In the genomic region with DNA sequence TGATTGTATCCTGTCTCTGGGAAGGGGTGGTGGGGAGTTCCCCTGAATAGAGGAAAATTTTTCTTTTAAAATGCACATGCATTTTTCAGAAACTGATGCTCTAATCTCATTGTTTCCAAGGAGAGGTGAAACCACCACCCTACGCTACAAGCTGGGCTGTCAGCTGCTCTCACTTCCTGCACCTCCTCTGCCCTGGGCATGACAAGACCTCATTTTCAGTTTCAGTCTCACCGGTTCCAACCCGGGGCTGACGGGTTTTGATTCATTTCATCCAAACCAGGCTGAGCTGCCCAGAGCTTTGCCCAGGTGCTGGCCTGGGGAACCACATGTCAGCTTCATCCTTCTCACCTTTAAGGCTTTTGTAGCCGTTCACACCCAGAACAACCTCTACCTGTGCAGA, we compare ENCODE assay signal across 8 cellular contexts.
DNase-seq lines count a peak whose midpoint lies in the region; ATAC-seq and TF ChIP-seq lines count a peak whose summit lies in the region.

No MANE protein-coding gene starts in this region.

- BruUV-seq in Caco-2 (replicated peaks; lab: Mats Ljungman, UMichigan): no TSS peak

- intact Hi-C loops in Caco-2 (cut with micrococcal nuclease; ENCODE audit: unreplicated experiment): no loop called here

- peaks cover 8% of the 10 kb centered on the region for H3K4me1 ChIP-seq in Caco-2

- no peaks in the 10 kb centered on the region for H3K9me3 ChIP-seq in Caco-2

- no peak overlapping the region for H3K27ac Mint-ChIP-seq in Caco-2 (ENCODE audit: unreplicated experiment)

- no peak overlapping the region for H3K4me3 Mint-ChIP-seq in Caco-2 (ENCODE audit: unreplicated experiment)

- H3K27me3 ChIP-seq in Caco-2 (replicated peaks; ENCODE audit: control insufficient read depth, insufficient read depth, low read length): peaks cover 2% of the 10 kb centered on the region

- ATAC-seq in HG03280 (IDR thresholded peaks at IDR 0.05; ENCODE audit: unreplicated experiment): peak; percentile 92

- H3K4me3 ChIP-seq in Caco-2 (ENCODE audit: low read depth, low read length): no peak overlapping the region

- CTCF ChIA-PET in Caco-2 (lab: Charles Lee): no interaction called here

- DNase-seq in activated CD4-positive, alpha-beta T cell treated with anti-CD3 and anti-CD28 coated beads for 24 hours (ENCODE audit: low read depth in 2 of 2): peak; percentile 21 to 51
- DNase-seq in activated CD4-positive, alpha-beta T cell treated with anti-CD3 and anti-CD28 coated beads, Interleukin-2, amount 50 U/mL, for 1 hour: no peak
- DNase-seq in activated effector memory CD4-positive, alpha-beta T cell treated with anti-CD3 and anti-CD28 coated beads, Interleukin-2, amount 50 U/mL, for 16 hours: peak; percentile 81
- peak; percentile 77 for DNase-seq in stimulated activated CD8-positive, alpha-beta memory T cell treated with anti-CD3 and anti-CD28 coated beads, Interleukin-4, amount 100 ng/mL, for 48 hours
- DNase-seq in cerebellum (ENCODE audit: low spot score): no peak
- no peak for DNase-seq in iPS-NIHi11 (ENCODE audit: low spot score)
- DNase-seq in Caco-2: no peak

- no peaks in the 10 kb centered on the region for H3K9me3 Mint-ChIP-seq in Caco-2 (ENCODE audit: unreplicated experiment)

- POLR2A ChIA-PET in Caco-2 (lab: Charles Lee): no interaction called here

- H3K27me3 Mint-ChIP-seq in Caco-2 (ENCODE audit: insufficient read depth, unreplicated experiment): peaks cover 25% of the 10 kb centered on the region

- H3K36me3 Mint-ChIP-seq in Caco-2 (ENCODE audit: insufficient read depth, unreplicated experiment): no peaks in the 10 kb centered on the region

- no peak for TF ChIP-seq CTCF in Caco-2 (IDR thresholded peaks at IDR 0.05; ENCODE audit: insufficient read depth in 1 of 2, low read depth in 1 of 2, low read length in 1 of 2, severe bottlenecking in 1 of 2, unreplicated experiment in 1 of 2)

- no peaks in the 10 kb centered on the region for H3K36me3 ChIP-seq in Caco-2 (ENCODE audit: control insufficient read depth, insufficient read depth, low read length)

- H3K4me1 Mint-ChIP-seq in Caco-2 (ENCODE audit: low read depth, unreplicated experiment): peaks cover 19% of the 10 kb centered on the region

Comparison
In these comparisons a context has a peak if more than half of its experiments do, and no peak if none do; other contexts are left out.
1. DNase-seq: peak in activated CD4-positive, alpha-beta T cell treated with anti-CD3 and anti-CD28 coated beads for 24 hours (2 of 2), activated effector memory CD4-positive, alpha-beta T cell treated with anti-CD3 and anti-CD28 coated beads, Interleukin-2, amount 50 U/mL, for 16 hours (single experiment) and stimulated activated CD8-positive, alpha-beta memory T cell treated with anti-CD3 and anti-CD28 coated beads, Interleukin-4, amount 100 ng/mL, for 48 hours (single experiment); none in activated CD4-positive, alpha-beta T cell treated with anti-CD3 and anti-CD28 coated beads, Interleukin-2, amount 50 U/mL, for 1 hour (single experiment), cerebellum (single experiment), iPS-NIHi11 (single experiment) and Caco-2 (0 of 2).